In genomic region chr1:16933945-16934344, GRCh38 we compare ENCODE assay signal across 1 cellular context. TPM values are rescaled to one million over a fixed set of nuclear protein-coding genes. Genes with fewer than 3 reads are reported as not detected.
"Had no signal": no experiment of that assay in that cellular context is flagged by ENCODE, and none has a peak within 500 bp of the region (broad histone marks: within the 10 kb centered on the region; RNA-seq: fewer than 3 reads in every experiment).

No MANE protein-coding gene starts in this region.

RNA-seq across cellular contexts. Expression of gene RNU1-2, which starts 38.2 kb away (rescaled TPM):
- total RNA-seq: M059J had no signal
